ENCODE assay signal across 1 cellular context in the genomic region with DNA sequence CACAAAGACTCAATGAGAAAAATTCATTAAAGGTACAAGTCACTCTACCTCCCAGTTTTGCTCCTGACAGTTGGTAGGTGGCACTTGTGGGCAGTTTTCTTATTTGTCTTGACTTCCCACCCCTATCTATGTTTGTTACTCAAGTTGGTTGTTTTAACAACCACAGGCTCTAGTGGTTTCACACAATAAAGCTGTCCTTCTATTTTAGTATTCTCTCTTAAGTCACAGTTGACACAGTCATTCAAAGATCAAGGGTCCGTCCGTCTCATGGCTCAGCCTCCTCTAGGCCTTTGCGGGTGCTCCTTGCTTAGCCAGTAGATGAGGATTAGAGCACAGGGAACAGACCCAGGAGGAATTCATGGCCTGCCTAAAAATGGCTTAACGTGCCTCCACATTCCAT.
TF ChIP-seq lines count a peak whose summit lies in the region.

No MANE protein-coding gene starts in this region.

TF ChIP-seq in IMR-90, 13 proteins besides CTCF, POLR2A, EP300 and RAD21:
- TF ChIP-seq NFE2L2 (IDR thresholded peaks at IDR 0.05; ENCODE audit: low read depth, low read length) (no peak), CEBPB (IDR thresholded peaks at IDR 0.05; ENCODE audit: low read depth, low read length) (no peak), MXI1 (IDR thresholded peaks at IDR 0.05; ENCODE audit: borderline replicate concordance, low read depth, low read length) (no peak), BHLHE40 (IDR thresholded peaks at IDR 0.05; ENCODE audit: low read depth, low read length) (no peak), CHD1 (IDR thresholded peaks at IDR 0.05; ENCODE audit: low read depth, low read length) (no peak), RCOR1 (IDR thresholded peaks at IDR 0.05; ENCODE audit: insufficient replicate concordance, low read length) (no peak), RFX5 (IDR thresholded peaks at IDR 0.05; ENCODE audit: low read depth, low read length) (no peak), SMC3 (IDR thresholded peaks at IDR 0.05; ENCODE audit: low read depth, low read length) (no peak), FOS (IDR thresholded peaks at IDR 0.05; ENCODE audit: low read depth, low read length) (no peak), MAZ (IDR thresholded peaks at IDR 0.05; ENCODE audit: borderline replicate concordance, low read depth, low read length) (no peak), MAFK (IDR thresholded peaks at IDR 0.05; ENCODE audit: low read depth, low read length) (no peak)
- TF ChIP-seq, protein P1, sequence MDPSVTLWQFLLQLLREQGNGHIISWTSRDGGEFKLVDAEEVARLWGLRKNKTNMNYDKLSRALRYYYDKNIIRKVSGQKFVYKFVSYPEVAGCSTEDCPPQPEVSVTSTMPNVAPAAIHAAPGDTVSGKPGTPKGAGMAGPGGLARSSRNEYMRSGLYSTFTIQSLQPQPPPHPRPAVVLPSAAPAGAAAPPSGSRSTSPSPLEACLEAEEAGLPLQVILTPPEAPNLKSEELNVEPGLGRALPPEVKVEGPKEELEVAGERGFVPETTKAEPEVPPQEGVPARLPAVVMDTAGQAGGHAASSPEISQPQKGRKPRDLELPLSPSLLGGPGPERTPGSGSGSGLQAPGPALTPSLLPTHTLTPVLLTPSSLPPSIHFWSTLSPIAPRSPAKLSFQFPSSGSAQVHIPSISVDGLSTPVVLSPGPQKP (IDR thresholded peaks at IDR 0.05; ENCODE audit: borderline replicate concordance, low read depth, low read length) = no peak
- TF ChIP-seq, protein P2, sequence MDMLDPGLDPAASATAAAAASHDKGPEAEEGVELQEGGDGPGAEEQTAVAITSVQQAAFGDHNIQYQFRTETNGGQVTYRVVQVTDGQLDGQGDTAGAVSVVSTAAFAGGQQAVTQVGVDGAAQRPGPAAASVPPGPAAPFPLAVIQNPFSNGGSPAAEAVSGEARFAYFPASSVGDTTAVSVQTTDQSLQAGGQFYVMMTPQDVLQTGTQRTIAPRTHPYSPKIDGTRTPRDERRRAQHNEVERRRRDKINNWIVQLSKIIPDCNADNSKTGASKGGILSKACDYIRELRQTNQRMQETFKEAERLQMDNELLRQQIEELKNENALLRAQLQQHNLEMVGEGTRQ (IDR thresholded peaks at IDR 0.05; ENCODE audit: low read depth, low read length) = no peak
